8 cellular contexts compared by ENCODE assay signal in genomic region chr7:23863209-23863798, GRCh38.
DNase-seq lines count a peak whose midpoint lies in the region; ATAC-seq lines count a peak whose summit lies in the region.

No MANE protein-coding gene starts in this region.

- no peaks in the 10 kb centered on the region for H3K9me3 Mint-ChIP-seq in stimulated activated naive CD8-positive, alpha-beta T cell treated with anti-CD3 and anti-CD28 coated beads, Interleukin-15, amount 100 ng/mL, for 72 hours

- peak; percentile 38 for DNase-seq in DMS153 treated with DMSO at 0.1 percent for 48 hours (lab: John Stamatoyannopoulos, UW; ENCODE audit: unreplicated experiment)
- DNase-seq in HS-5 (ENCODE audit: low read depth) = peak; percentile 29
- peak; percentile 49 for DNase-seq in RPMI7951 (ENCODE audit: low read depth)
- peak; percentile 59 for DNase-seq in fibroblast of peridontal ligament (ENCODE audit: extremely low read depth)
- no peak for DNase-seq in stimulated activated naive CD8-positive, alpha-beta T cell treated with anti-CD3 and anti-CD28 coated beads, Interleukin-15, amount 100 ng/mL, for 72 hours
- no peak for DNase-seq in NCI-H2029 (lab: John Stamatoyannopoulos, UW)
- DNase-seq in left cardiac atrium = no peak
- DNase-seq in stimulated activated CD8-positive, alpha-beta memory T cell treated with anti-CD3 and anti-CD28 coated beads, Interleukin-4, amount 100 ng/mL, for 48 hours = no peak

- peak; percentile 56 for ATAC-seq in stimulated activated naive CD8-positive, alpha-beta T cell treated with anti-CD3 and anti-CD28 coated beads, Interleukin-15, amount 100 ng/mL, for 72 hours
- no peak for ATAC-seq in left cardiac atrium

- H3K4me1 Mint-ChIP-seq in stimulated activated naive CD8-positive, alpha-beta T cell treated with anti-CD3 and anti-CD28 coated beads, Interleukin-15, amount 100 ng/mL, for 72 hours = no peaks in the 10 kb centered on the region

- intact Hi-C loops in left cardiac atrium (cut with DNase I) = no loop called here

- H3K27ac Mint-ChIP-seq in stimulated activated naive CD8-positive, alpha-beta T cell treated with anti-CD3 and anti-CD28 coated beads, Interleukin-15, amount 100 ng/mL, for 72 hours = no peak overlapping the region

- H3K4me3 Mint-ChIP-seq in stimulated activated naive CD8-positive, alpha-beta T cell treated with anti-CD3 and anti-CD28 coated beads, Interleukin-15, amount 100 ng/mL, for 72 hours = no peak overlapping the region

- H3K27me3 Mint-ChIP-seq in stimulated activated naive CD8-positive, alpha-beta T cell treated with anti-CD3 and anti-CD28 coated beads, Interleukin-15, amount 100 ng/mL, for 72 hours = peaks cover 35% of the 10 kb centered on the region

Comparison
In these comparisons a context has a peak if more than half of its experiments do, and no peak if none do; other contexts are left out.
1. DNase-seq: peak in DMS153 treated with DMSO at 0.1 percent for 48 hours (single experiment), HS-5 (single experiment), RPMI7951 (single experiment) and fibroblast of peridontal ligament (single experiment); none in stimulated activated naive CD8-positive, alpha-beta T cell treated with anti-CD3 and anti-CD28 coated beads, Interleukin-15, amount 100 ng/mL, for 72 hours (0 of 2), NCI-H2029 (single experiment), left cardiac atrium (single experiment) and stimulated activated CD8-positive, alpha-beta memory T cell treated with anti-CD3 and anti-CD28 coated beads, Interleukin-4, amount 100 ng/mL, for 48 hours (single experiment).